In genomic region chr1:57512386-57512785, GRCh38 we compare ENCODE assay signal across 16 cellular contexts.
"Had no signal": no experiment of that assay in that cellular context is flagged by ENCODE, and none has a peak within 500 bp of the region (broad histone marks: within the 10 kb centered on the region; RNA-seq: fewer than 3 reads in every experiment).

No MANE protein-coding gene starts in this region.

- H3K4me1 ChIP-seq: spleen, tibial artery, upper lobe of left lung, uterus had no signal

- H3K9me3 ChIP-seq: tibial artery, upper lobe of left lung, uterus had no signal

- DNase-seq: effector CD4-positive, alpha-beta T cell; endodermal cell; foreskin melanocyte; head of caudate nucleus; left colon; mesendoderm; naive B cell; posterior cingulate gyrus; spleen; stimulated activated CD4-positive, alpha-beta T cell treated with anti-CD3 and anti-CD28 coated beads, Interleukin-15, amount 100 ng/mL, for 24 hours; stimulated activated CD4-positive, alpha-beta T cell treated with anti-CD3 and anti-CD28 coated beads, Interleukin-1b, Interleukin-23, amount 100 ng/mL, for 48 hours; stimulated activated CD4-positive, alpha-beta T cell treated with anti-CD3 and anti-CD28 coated beads, Interleukin-4, amount 100 ng/mL, for 24 hours; tibial artery; upper lobe of left lung; uterus had no signal

- H3K4me3 ChIP-seq: hepatocyte, spleen, tibial artery, upper lobe of left lung, uterus had no signal

- H3K27me3 ChIP-seq: spleen, upper lobe of left lung, uterus had no signal

- H3K27ac ChIP-seq: hepatocyte, spleen, tibial artery, upper lobe of left lung, uterus had no signal

- H3K4me2 ChIP-seq: hepatocyte had no signal

- H3K36me3 ChIP-seq: spleen, tibial artery, upper lobe of left lung, uterus had no signal
